Comparison of ENCODE assay signal across 8 cellular contexts in the genomic region with DNA sequence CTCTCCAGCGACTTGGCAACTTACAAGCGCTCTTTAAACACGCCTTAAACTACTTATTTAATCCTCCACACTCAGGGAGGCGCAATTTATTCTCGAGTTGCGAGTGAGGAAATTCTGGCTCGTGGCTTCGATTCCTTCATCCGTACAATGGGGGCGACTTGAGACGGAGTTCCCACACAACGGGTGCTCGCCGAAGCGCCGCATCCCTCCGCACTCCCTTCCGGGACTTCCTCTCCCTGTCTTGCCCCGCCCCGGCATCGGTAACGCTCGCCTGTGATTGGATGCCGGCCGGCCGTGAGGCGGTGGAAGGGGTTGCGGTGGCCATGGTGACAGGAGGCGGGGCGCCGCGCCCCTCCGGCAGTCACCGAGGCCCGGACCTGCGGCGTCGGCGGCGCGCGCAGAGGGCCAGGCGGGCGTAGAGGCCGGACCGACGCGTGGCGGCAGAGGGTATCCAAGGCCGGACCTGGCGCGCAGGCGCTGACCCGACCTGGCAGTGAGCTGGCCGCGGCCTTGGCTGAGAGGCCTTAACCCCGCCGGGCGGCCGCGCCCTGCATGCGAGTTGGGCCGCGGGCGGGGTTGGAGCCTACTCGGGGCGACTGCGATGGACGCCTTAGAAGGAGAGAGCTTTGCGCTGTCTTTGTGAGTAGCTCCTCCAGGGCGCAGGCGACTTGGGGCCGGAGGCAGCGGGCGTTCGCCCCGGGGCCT. TPM values are rescaled to one million over a fixed set of nuclear protein-coding genes. Genes with fewer than 3 reads are reported as not detected.
A peak's percentile ranks its signal among the peaks of the same experiment; 100 is the strongest.
DNase-seq lines count a peak whose midpoint lies in the region; ATAC-seq and TF ChIP-seq lines count a peak whose summit lies in the region.

ARL2BP (plus strand) TSS at position 493 of the 705 bp plus-strand sequence; CDS start at position 602, 109 bp downstream.

- H3K9me3 ChIP-seq in Caco-2 (no peaks in the 10 kb centered on the region), NT2/D1 (ENCODE audit: insufficient read depth, low read length) (no peaks in the 10 kb centered on the region), endodermal cell (ENCODE audit: control insufficient read depth, low read length) (no peaks in the 10 kb centered on the region)

- H3K27ac Mint-ChIP-seq in Caco-2 (ENCODE audit: unreplicated experiment) (peak within 1 kb of the TSS; percentile 87), endodermal cell (peak within 1 kb of the TSS; percentile 98)

- H3K4me1 ChIP-seq in Caco-2 (no peaks in the 10 kb centered on the region), NT2/D1 (ENCODE audit: insufficient read depth, insufficient read length) (no peaks in the 10 kb centered on the region), endodermal cell (ENCODE audit: control insufficient read depth, insufficient read depth, low read length) (no peaks in the 10 kb centered on the region)

- H3K27me3 ChIP-seq in Caco-2 (replicated peaks; ENCODE audit: control insufficient read depth, insufficient read depth, low read length): no peaks in the 10 kb centered on the region
- no peaks in the 10 kb centered on the region for H3K27me3 ChIP-seq in NT2/D1 (ENCODE audit: insufficient read depth, insufficient read length)
- H3K27me3 ChIP-seq in endodermal cell (ENCODE audit: control insufficient read depth, insufficient read depth, low read length, poor library complexity, severe bottlenecking): no peaks in the 10 kb centered on the region

- POLR2A ChIA-PET in Caco-2 (lab: Charles Lee): interaction anchor here (0.5 to 2.3 kb wide), 12 partner anchors 9 to 459 kb away, joined by 3 to 9 read pairs (median 4); partner anchors contain the start of genes CIAPIN1, COQ9, PSME3IP1 and RSPRY1

- no peaks in the 10 kb centered on the region for H3K9me3 Mint-ChIP-seq in Caco-2 (ENCODE audit: unreplicated experiment)
- no peaks in the 10 kb centered on the region for H3K9me3 Mint-ChIP-seq in endodermal cell

- 0 to 1% methylated on average over 32 to 77 of the region's 77 CpGs for WGBS in endodermal cell (ENCODE audit: insufficient coverage in 1 of 2, insufficient read length in 1 of 2), 2 experiments

- peak; percentile 91 for ATAC-seq in GM21367 (IDR thresholded peaks at IDR 0.05; ENCODE audit: unreplicated experiment)

- peak within 1 kb of the TSS; percentile 85 for H3K4me3 Mint-ChIP-seq in Caco-2 (ENCODE audit: unreplicated experiment)
- peak within 1 kb of the TSS; percentile 69 for H3K4me3 Mint-ChIP-seq in endodermal cell

- H3K4me1 Mint-ChIP-seq in Caco-2 (ENCODE audit: low read depth, unreplicated experiment) (peaks cover 8% of the 10 kb centered on the region), endodermal cell (peaks cover 10% of the 10 kb centered on the region)

- H3K27me3 Mint-ChIP-seq in Caco-2 (ENCODE audit: insufficient read depth, unreplicated experiment) (no peaks in the 10 kb centered on the region), endodermal cell (ENCODE audit: insufficient read depth) (no peaks in the 10 kb centered on the region)

- intact Hi-C loops in Caco-2 (cut with micrococcal nuclease; ENCODE audit: unreplicated experiment): loop anchor here (1.0 to 2.0 kb wide), 5 partner anchors 35 to 172 kb away; partner anchors contain the start of genes PSME3IP1 and RSPRY1

- H3K9ac ChIP-seq in NT2/D1 (ENCODE audit: insufficient read length, low read depth) (peak within 1 kb of the TSS; percentile 78), endodermal cell (ENCODE audit: extremely low read depth, low read length, poor library complexity, severe bottlenecking) (peak within 1 kb of the TSS; percentile 66)

- DNase-seq in Caco-2: peak; percentile 99 to 100
- peak in 75 of 76 experiments; percentile 44 to 99 (median 97) for DNase-seq in HUDEP-2 (lab: John Stamatoyannopoulos, UW; ENCODE audit: unreplicated experiment in 76 of 76)
- peak; percentile 96 for DNase-seq in NT2/D1 (ENCODE audit: low read depth, low spot score)
- peak; percentile 92 for DNase-seq in activated CD8-positive, alpha-beta memory T cell treated with anti-CD3 and anti-CD28 coated beads, Interleukin-2, amount 50 U/mL, for 1 hour (ENCODE audit: extremely low read depth)
- peak; percentile 99 for DNase-seq in endodermal cell
- DNase-seq in mesenteric fat pad (ENCODE audit: low spot score): peak; percentile 99
- DNase-seq in stimulated activated CD8-positive, alpha-beta memory T cell treated with anti-CD3 and anti-CD28 coated beads, Interleukin-15, amount 100 ng/mL, for 24 hours (ENCODE audit: low read depth): peak; percentile 91

- peak within 1 kb of the TSS; percentile 84 for H3K27ac ChIP-seq in endodermal cell (ENCODE audit: low read depth, low read length)

- H3K36me3 Mint-ChIP-seq in Caco-2 (ENCODE audit: insufficient read depth, unreplicated experiment): peaks cover 56% of the 10 kb centered on the region
- peaks cover 17% of the 10 kb centered on the region for H3K36me3 Mint-ChIP-seq in endodermal cell (ENCODE audit: low read depth)

- CTCF ChIA-PET in Caco-2 (lab: Charles Lee): interaction anchor here (1.0 to 1.4 kb wide), 5 partner anchors 39 to 204 kb away, joined by 3 to 7 read pairs (median 5); no protein-coding TSS in a partner anchor

- peak within 1 kb of the TSS; percentile 51 for H3K4me3 ChIP-seq in Caco-2 (ENCODE audit: low read depth, low read length)
- peak within 1 kb of the TSS; percentile 60 for H3K4me3 ChIP-seq in NT2/D1 (ENCODE audit: insufficient read length, low read depth)
- H3K4me3 ChIP-seq in endodermal cell (ENCODE audit: low read length): peak within 1 kb of the TSS; percentile 83

- 0 out of 2 replicates have a peak, but pooled peaks cover 2% of the 10 kb centered on the region for H3K36me3 ChIP-seq in Caco-2 (ENCODE audit: control insufficient read depth, insufficient read depth, low read length)
- peaks cover 32% of the 10 kb centered on the region for H3K36me3 ChIP-seq in NT2/D1 (ENCODE audit: insufficient read depth, insufficient read length, low read length)
- H3K36me3 ChIP-seq in endodermal cell (ENCODE audit: control insufficient read depth, insufficient read depth, low read length): peaks cover 29% of the 10 kb centered on the region

- no TSS peak for BruUV-seq in Caco-2 (replicated peaks; lab: Mats Ljungman, UMichigan)

- TF ChIP-seq CTCF in Caco-2 (IDR thresholded peaks at IDR 0.05; ENCODE audit: insufficient read depth in 1 of 2, low read depth in 1 of 2, low read length in 1 of 2, severe bottlenecking in 1 of 2, unreplicated experiment in 1 of 2): peak in 1 of 2 experiments; percentile 10
- TF ChIP-seq CTCF in endodermal cell (conservative IDR thresholded peaks at IDR 0.05): peak; percentile 44

RNA-seq across cellular contexts. Expression of gene ARL2BP, which starts in this region (rescaled TPM):
- 38.5 and 47.6 TPM in 2 replicates for total RNA-seq in Caco-2 (2022)
- total RNA-seq in endodermal cell: 10 to 100 TPM; 22.6 to 31.3 TPM
- polyA plus RNA-seq in endodermal cell (2013, experiment 1 of 2): 60.5 TPM
- polyA plus RNA-seq in endodermal cell (2013, experiment 2 of 2): 63.1 TPM
- total RNA-seq in mesenteric fat pad: 52.0 TPM

Comparison
In these comparisons a context has a peak if more than half of its experiments do, and no peak if none do; other contexts are left out.
1. Peak in every context shown above with its lines: DNase-seq, ATAC-seq, H3K4me3 ChIP-seq and H3K27ac ChIP-seq.